23 cellular contexts compared by ENCODE assay signal in genomic region chr17:36792849-36793248, GRCh38.
"Had no signal": no experiment of that assay in that cellular context is flagged by ENCODE, and none has a peak within 500 bp of the region (broad histone marks: within the 10 kb centered on the region; RNA-seq: fewer than 3 reads in every experiment).

No MANE protein-coding gene starts in this region.

- H3K4me3 ChIP-seq: MG63, SJSA1, SK-N-MC had no signal

- H3K27ac ChIP-seq: HL-60, SJSA1, SK-N-MC had no signal

- FAIRE-seq: HTR-8/SVneo, RCC 7860 had no signal

- DNase-seq: Karpas-422, KG1, MG63, NCI-H1092, NCI-H1105 treated with DMSO at 0.1 percent for 48 hours, NCI-H1417 treated with DMSO at 0.1 percent for 48 hours, NCI-H146, NCI-H187 treated with DMSO at 0.1 percent for 48 hours, NCI-H2029 treated with DMSO at 0.1 percent for 48 hours, NCI-H226, NCI-H446, NCI-H510A, NCI-H524 treated with DMSO at 0.1 percent for 48 hours, NCI-H69, NCI-H774, Right ventricle myocardium superior, RPMI8226, SIG-M5 had no signal

- H3K4me1 ChIP-seq: SJSA1 had no signal

- H3K9me3 ChIP-seq: MG63, SJSA1 had no signal

- H3K36me3 ChIP-seq: MG63, SJSA1 had no signal
